Comparison of ENCODE assay signal across 8 cellular contexts in genomic region chr12:55828357-55828756, GRCh38. TPM values are rescaled to one million over a fixed set of nuclear protein-coding genes. Genes with fewer than 3 reads are reported as not detected.
DNase-seq lines count a peak whose midpoint lies in the region; ATAC-seq and TF ChIP-seq lines count a peak whose summit lies in the region.

No MANE protein-coding gene starts in this region.

- RAD21 ChIA-PET in HCT116 (lab: Charles Lee; ENCODE audit: low non-redundant PET in 1 of 2, low total read pairs in 2 of 2, uncharacterized antibody in 2 of 2, unreplicated experiment in 2 of 2) = interaction anchor here in 1 of 2 experiments (1.7 kb wide), 1 partner anchor 102 kb away, joined by 4 read pairs; no protein-coding TSS in a partner anchor

- H4K20me1 ChIP-seq in HCT116 (ENCODE audit: insufficient read depth) (no peaks in the 10 kb centered on the region), smooth muscle cell (ENCODE audit: low read depth) (no peaks in the 10 kb centered on the region)

- no peak for TF ChIP-seq POLR2A in HCT116 (IDR thresholded peaks at IDR 0.05; ENCODE audit: borderline replicate concordance, extremely low read depth, insufficient read depth, insufficient read length)

- intact Hi-C loops in HCT116 (cut with micrococcal nuclease) = loop anchor here (2.0 kb wide), 1 partner anchor 98 kb away; the partner anchor contains the start of gene PYM1

- H3K27ac ChIP-seq in HCT116 (ENCODE audit: low read depth, low read length) (peak overlapping the region; percentile 87), smooth muscle cell (ENCODE audit: low read depth) (peak overlapping the region; percentile 50)

- no peak for TF ChIP-seq RAD21 in HCT116 (IDR thresholded peaks at IDR 0.05; ENCODE audit: low read depth)

- no peaks in the 10 kb centered on the region for H3K9me2 ChIP-seq in HCT116 (ENCODE audit: insufficient read depth)

- 97% methylated on average over 5 of the region's 5 CpGs for WGBS in smooth muscle cell (ENCODE audit: low lambda C conversion rate)

- no peak for TF ChIP-seq CTCF in HCT116 (IDR thresholded peaks at IDR 0.05 in 2 of 3, conservative IDR thresholded peaks at IDR 0.05 in 1 of 3; ENCODE audit: borderline replicate concordance in 1 of 3, insufficient read depth in 1 of 3, low read depth in 2 of 3, low read length in 2 of 3)
- no peak for TF ChIP-seq CTCF in WI38 (IDR thresholded peaks at IDR 0.05; ENCODE audit: low read depth, low read length)
- no peak for TF ChIP-seq CTCF in foreskin fibroblast (IDR thresholded peaks at IDR 0.05; ENCODE audit: low read depth, low read length)
- no peak for TF ChIP-seq CTCF in smooth muscle cell (IDR thresholded peaks at IDR 0.05; ENCODE audit: borderline replicate concordance, insufficient read depth, poor library complexity, severe bottlenecking)

- no peaks in the 10 kb centered on the region for H3K9me3 ChIP-seq in HCT116 (ENCODE audit: control insufficient read depth in 1 of 2, insufficient read depth in 1 of 2, low read depth in 1 of 2, low read length in 2 of 2)
- H3K9me3 ChIP-seq in smooth muscle cell (replicated peaks; ENCODE audit: low read depth) = no peaks in the 10 kb centered on the region

- POLR2A ChIA-PET in HCT116 (lab: Charles Lee) = interaction anchor here (0.6 to 3.4 kb wide), 5 partner anchors 8 to 104 kb away, joined by 4 to 59 read pairs (median 7); partner anchors contain the start of genes ORMDL2 and SARNP

- no peak for DNase-seq in HCT116 (ENCODE audit: low read depth, low spot score)
- no peak for DNase-seq in foreskin fibroblast
- no peak for DNase-seq in smooth muscle cell (lab: John Stamatoyannopoulos, UW; ENCODE audit: unreplicated experiment)
- no peak for DNase-seq in T-helper 9 cell
- DNase-seq in putamen (ENCODE audit: low spot score) = no peak

- peak overlapping the region; percentile 93 to 97 for H3K4me3 ChIP-seq in HCT116 (replicated peaks in 1 of 2; ENCODE audit: low read depth in 1 of 2, low read length in 2 of 2)
- H3K4me3 ChIP-seq in WI38 (ENCODE audit: low read depth, low read length) = peak overlapping the region; percentile 86
- H3K4me3 ChIP-seq in foreskin fibroblast (ENCODE audit: low read depth in 1 of 2, low read length in 2 of 2) = peak overlapping the region; percentile 96 to 98
- peak overlapping the region; percentile 85 for H3K4me3 ChIP-seq in smooth muscle cell

- CTCF ChIA-PET in HCT116 (lab: Charles Lee) = interaction anchor here (1.6 to 2.1 kb wide), 2 partner anchors 10 to 168 kb away, joined by 4 to 14 read pairs; partner anchors contain the start of genes ORMDL2 and SARNP

- H2AFZ ChIP-seq in HCT116 (ENCODE audit: low read depth, low read length, poor library complexity, severe bottlenecking) = no peak overlapping the region
- no peak overlapping the region for H2AFZ ChIP-seq in smooth muscle cell (ENCODE audit: low read depth)

- H3K27me3 ChIP-seq in HCT116 (ENCODE audit: insufficient read depth, low read length) = no peaks in the 10 kb centered on the region
- no peaks in the 10 kb centered on the region for H3K27me3 ChIP-seq in smooth muscle cell (ENCODE audit: low read depth)

- peak overlapping the region; percentile 85 for H3K9ac ChIP-seq in HCT116 (ENCODE audit: low read length)
- no peak overlapping the region for H3K9ac ChIP-seq in smooth muscle cell (ENCODE audit: low read depth)

- H3F3A ChIP-seq in smooth muscle cell (ENCODE audit: low read depth) = peaks cover 8% of the 10 kb centered on the region

- H3K4me2 ChIP-seq in HCT116 (ENCODE audit: low read length) (peak overlapping the region; percentile 87), smooth muscle cell (peak overlapping the region; percentile 98)

- peaks cover 16 to 29% of the 10 kb centered on the region in 2 experiments; a peak in 3 of 4 replicates for H3K4me1 ChIP-seq in HCT116 (ENCODE audit: control insufficient read depth in 1 of 2, insufficient read depth in 2 of 2, low read length in 2 of 2)
- H3K4me1 ChIP-seq in smooth muscle cell (ENCODE audit: low read depth) = peaks cover 19% of the 10 kb centered on the region

- ATAC-seq in HCT116 (no peak), GM18517 (IDR thresholded peaks at IDR 0.05; ENCODE audit: unreplicated experiment) (no peak), GM21717 (IDR thresholded peaks at IDR 0.05; ENCODE audit: unreplicated experiment) (no peak)

- H3K79me2 ChIP-seq in HCT116 (ENCODE audit: insufficient read depth, low read length) = peaks cover 64% of the 10 kb centered on the region
- peaks cover 21% of the 10 kb centered on the region for H3K79me2 ChIP-seq in smooth muscle cell (ENCODE audit: low read depth)

- no TSS peak for BruUV-seq in HCT116 (replicated peaks; lab: Mats Ljungman, UMichigan)

- peaks cover 5 to 17% of the 10 kb centered on the region in 2 experiments; a peak in 2 of 4 replicates for H3K36me3 ChIP-seq in HCT116 (ENCODE audit: control insufficient read depth in 1 of 2, insufficient read depth in 2 of 2, low read length in 2 of 2)
- no peaks in the 10 kb centered on the region for H3K36me3 ChIP-seq in smooth muscle cell (ENCODE audit: low read depth)

TF ChIP-seq in HCT116, 20 proteins besides CTCF, POLR2A, EP300 and RAD21:
- TF ChIP-seq REST (IDR thresholded peaks at IDR 0.05; ENCODE audit: low read depth) (no peak), SIN3A (IDR thresholded peaks at IDR 0.05; ENCODE audit: low read depth) (no peak), ELF1 (IDR thresholded peaks at IDR 0.05; ENCODE audit: borderline replicate concordance, low read depth) (no peak), CEBPB (IDR thresholded peaks at IDR 0.05; ENCODE audit: low read depth) (no peak), TCF7L2 (IDR thresholded peaks at IDR 0.05; ENCODE audit: borderline replicate concordance, extremely low read depth, insufficient read depth, insufficient read length) (no peak), JUND (IDR thresholded peaks at IDR 0.05) (no peak), ATF3 (IDR thresholded peaks at IDR 0.05) (no peak), FOSL1 (IDR thresholded peaks at IDR 0.05; ENCODE audit: low read depth) (no peak), MAX (IDR thresholded peaks at IDR 0.05) (no peak), EZH2 (IDR thresholded peaks at IDR 0.05) (no peak), POLR2AphosphoS5 (IDR thresholded peaks at IDR 0.05; ENCODE audit: low read depth, low read length) (no peak)

RNA-seq across cellular contexts. Expression of gene DNAJC14, which starts 1.0 kb away (rescaled TPM):
- total RNA-seq in HCT116 (2021; ENCODE audit: unreplicated experiment) (39.2 TPM), smooth muscle cell (25.2 and 32.6 TPM in 2 replicates)
- 24.2 and 26.9 TPM in 2 replicates for polyA plus RNA-seq in HCT116 (2012)
- polyA plus RNA-seq in smooth muscle cell = 22.1 and 22.4 TPM in 2 replicates

RNA-seq across cellular contexts. Expression of gene ORMDL2, which starts 10.5 kb away (rescaled TPM):
- total RNA-seq in HCT116 (2021; ENCODE audit: unreplicated experiment) (25.5 TPM), smooth muscle cell (18.9 and 32.5 TPM in 2 replicates)
- polyA plus RNA-seq in HCT116 (2012) = 44.2 and 45.3 TPM in 2 replicates
- 79.5 and 134 TPM in 2 replicates for polyA plus RNA-seq in smooth muscle cell

RNA-seq across cellular contexts. Expression of gene SARNP, which starts 10.8 kb away (rescaled TPM):
- total RNA-seq in HCT116 (2021; ENCODE audit: unreplicated experiment) (82.4 TPM), smooth muscle cell (124 and 169 TPM in 2 replicates)
- polyA plus RNA-seq in HCT116 (2012) = 60.2 and 74.9 TPM in 2 replicates
- polyA plus RNA-seq in smooth muscle cell = 128 and 139 TPM in 2 replicates

RNA-seq across cellular contexts. Expression of gene MMP19, which starts 14.4 kb away (rescaled TPM):
- total RNA-seq in HCT116 (2021; ENCODE audit: unreplicated experiment) (2.3 TPM), smooth muscle cell (14.9 and 17.6 TPM in 2 replicates)
- polyA plus RNA-seq in HCT116 (2012) = 0.59 and 0.77 TPM in 2 replicates
- 15.6 and 18.2 TPM in 2 replicates for polyA plus RNA-seq in smooth muscle cell
